ENCODE assay signal across 8 cellular contexts in the genomic region with DNA sequence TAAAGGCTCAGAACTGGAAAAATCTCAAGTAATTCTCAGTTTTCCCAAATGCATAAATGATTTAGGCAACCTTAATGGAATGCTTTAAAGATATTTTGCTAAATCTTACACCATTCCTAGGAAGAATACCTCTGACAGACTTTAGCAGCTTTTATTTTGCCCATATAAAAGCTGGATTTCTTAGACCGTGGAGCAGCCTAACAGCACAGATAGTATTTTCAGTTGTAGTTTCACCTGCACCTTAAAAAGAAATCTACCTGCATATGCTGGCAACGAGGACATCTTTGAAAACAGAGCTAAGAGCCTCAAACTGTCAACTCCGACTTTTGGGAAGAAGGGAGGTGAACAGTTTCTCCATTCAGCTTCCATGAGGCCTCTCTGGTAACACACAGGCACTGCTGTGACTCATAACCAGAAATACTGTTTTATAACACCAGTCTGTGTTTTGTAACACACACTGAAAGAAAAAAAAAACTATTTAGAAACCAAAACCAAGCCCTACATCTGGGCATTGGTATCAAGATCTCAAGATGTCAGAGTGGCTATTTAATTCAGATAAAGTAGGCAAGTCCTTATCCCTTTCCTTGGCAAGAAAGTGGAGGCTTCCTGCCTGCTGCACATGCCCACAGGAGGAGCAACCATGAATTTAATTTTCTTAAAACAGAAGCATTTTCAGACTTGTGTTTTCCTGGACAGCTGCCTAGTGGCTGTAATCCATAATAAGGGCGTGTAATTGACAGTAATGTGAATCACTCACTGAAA.
DNase-seq lines count a peak whose midpoint lies in the region; ATAC-seq and TF ChIP-seq lines count a peak whose summit lies in the region.

No MANE protein-coding gene starts in this region.

- no peaks in the 10 kb centered on the region for H3K9me3 ChIP-seq in body of pancreas

- ATAC-seq in Right ventricle myocardium inferior (peak; percentile 90), HG03064 (IDR thresholded peaks at IDR 0.05; ENCODE audit: low read depth, unreplicated experiment) (peak; percentile 93), body of pancreas (peak; percentile 66), HG02970 (IDR thresholded peaks at IDR 0.05; ENCODE audit: low FRiP score, unreplicated experiment) (no peak)

- TF ChIP-seq CTCF in body of pancreas (IDR thresholded peaks at IDR 0.05): no peak

- no peak for TF ChIP-seq POLR2A in body of pancreas (IDR thresholded peaks at IDR 0.05)

- intact Hi-C loops in Right ventricle myocardium inferior (cut with DNase I): no loop called here
- intact Hi-C loops in cardiac septum (cut with DNase I): no loop called here
- intact Hi-C loops in body of pancreas (cut with DNase I): no loop called here

- H3K4me1 ChIP-seq in body of pancreas: peaks cover 5% of the 10 kb centered on the region

- peak overlapping the region in 1 of 4 donors; percentile 54 for H3K27ac ChIP-seq in body of pancreas

- H3K27me3 ChIP-seq in body of pancreas: no peaks in the 10 kb centered on the region

- H3K4me3 ChIP-seq in body of pancreas: no peak overlapping the region

- 61 to 70% methylated on average over 4 of the region's 4 CpGs for WGBS in body of pancreas, 2 donors

- DNase-seq in Right ventricle myocardium inferior (ENCODE audit: missing footprints) (no peak), cardiac septum (ENCODE audit: low spot score) (no peak), body of pancreas (no peak), myocyte (ENCODE audit: low read depth) (peak; percentile 66), globus pallidus (ENCODE audit: low spot score) (no peak), GM19238 (ENCODE audit: insufficient read length, low spot score) (no peak)

- H3K36me3 ChIP-seq in body of pancreas (replicated peaks in 1 of 2; ENCODE audit: insufficient read depth in 1 of 2, low read depth in 2 of 2): no peaks in the 10 kb centered on the region
